Comparison of ENCODE assay signal across 8 cellular contexts in the genomic region with DNA sequence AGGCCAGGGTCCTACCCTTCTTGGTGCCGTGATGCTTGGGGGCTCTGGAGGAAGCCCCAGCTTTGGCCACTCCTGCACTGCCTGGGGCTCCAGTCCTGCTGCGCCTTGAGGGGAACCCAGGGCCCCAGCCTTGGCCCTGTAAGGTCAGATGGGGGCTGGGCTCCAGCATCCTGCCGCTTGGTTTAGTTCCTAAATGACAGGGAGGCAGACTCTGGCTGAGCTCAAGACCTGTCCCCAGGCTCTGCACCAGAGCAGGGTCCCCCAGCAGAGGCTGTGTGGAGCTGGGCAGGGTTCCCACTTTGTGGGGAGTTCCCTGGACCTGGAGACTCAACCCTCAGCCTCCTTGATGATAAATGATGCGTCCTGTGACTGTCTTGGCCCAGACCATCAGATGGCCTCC.
DNase-seq lines count a peak whose midpoint lies in the region; ATAC-seq and TF ChIP-seq lines count a peak whose summit lies in the region.
"Not testable (repeated sequence)": the region's sequence is repeated elsewhere in the genome, so short reads cannot be mapped to it uniquely, and the experiment has no call there.

No MANE protein-coding gene starts in this region.

- H2AFZ ChIP-seq in OCI-LY3 (ENCODE audit: low read depth, low read length) = not testable (repeated sequence)

- H3K9ac ChIP-seq in OCI-LY3 (ENCODE audit: low read length) = peak overlapping the region; percentile 99

- intact Hi-C loops in Right ventricle myocardium superior (cut with DNase I); right cardiac atrium (cut with DNase I); sciatic nerve (cut with DNase I); upper lobe of right lung (cut with DNase I): not testable (repeated sequence)

- CTCF ChIA-PET in activated CD8-positive, alpha-beta memory T cell treated with anti-CD3 and anti-CD28 coated beads, Interleukin-2, amount 10 ng/mL, durations not matched to agents 7 days and 5 days (lab: Charles Lee) = not testable (repeated sequence)

- H3K36me3 Mint-ChIP-seq in activated CD8-positive, alpha-beta memory T cell treated with anti-CD3 and anti-CD28 coated beads, Interleukin-2, amount 10 ng/mL, durations not matched to agents 7 days and 5 days = not testable (repeated sequence)
- peaks cover 21% of the 10 kb centered on the region for H3K36me3 Mint-ChIP-seq in memory B cell

- H3K79me2 ChIP-seq in OCI-LY3 (ENCODE audit: low read length) = peaks cover 75% of the 10 kb centered on the region

- peaks cover 34% of the 10 kb centered on the region for H4K20me1 ChIP-seq in OCI-LY3 (ENCODE audit: insufficient read depth, low read length)

- H3K27ac ChIP-seq in OCI-LY3 (ENCODE audit: low read length) = peak overlapping the region; percentile 91
- not testable (repeated sequence) for H3K27ac ChIP-seq in right cardiac atrium (ENCODE audit: low read length); upper lobe of right lung

- not testable (repeated sequence) for H3K4me1 Mint-ChIP-seq in activated CD8-positive, alpha-beta memory T cell treated with anti-CD3 and anti-CD28 coated beads, Interleukin-2, amount 10 ng/mL, durations not matched to agents 7 days and 5 days; memory B cell

- peak; percentile 23 for ATAC-seq in activated CD8-positive, alpha-beta memory T cell treated with anti-CD3 and anti-CD28 coated beads, Interleukin-2, amount 10 ng/mL, durations not matched to agents 7 days and 5 days
- not testable (repeated sequence) for ATAC-seq in Right ventricle myocardium superior (ENCODE audit: poor library complexity); right cardiac atrium; memory B cell (ENCODE audit: low read depth); sciatic nerve; upper lobe of right lung

- H3K27ac Mint-ChIP-seq in activated CD8-positive, alpha-beta memory T cell treated with anti-CD3 and anti-CD28 coated beads, Interleukin-2, amount 10 ng/mL, durations not matched to agents 7 days and 5 days; memory B cell: not testable (repeated sequence)

- WGBS in right cardiac atrium = 65% methylated on average over 4 of the region's 4 CpGs

- peaks cover 16% of the 10 kb centered on the region for H3K4me1 ChIP-seq in OCI-LY3 (ENCODE audit: low read length)
- H3K4me1 ChIP-seq in right cardiac atrium (ENCODE audit: control insufficient read depth, insufficient read depth, low read length); upper lobe of right lung: not testable (repeated sequence)

- not testable (repeated sequence) for TF ChIP-seq CTCF in GM12864 (IDR thresholded peaks at IDR 0.05; ENCODE audit: low read depth, low read length, missing control alignments); OCI-LY3 (IDR thresholded peaks at IDR 0.05; ENCODE audit: low read depth, low read length); upper lobe of right lung (IDR thresholded peaks at IDR 0.05)

- H3K4me3 Mint-ChIP-seq in activated CD8-positive, alpha-beta memory T cell treated with anti-CD3 and anti-CD28 coated beads, Interleukin-2, amount 10 ng/mL, durations not matched to agents 7 days and 5 days = not testable (repeated sequence)
- H3K4me3 Mint-ChIP-seq in memory B cell = peak overlapping the region; percentile 39

- not testable (repeated sequence) for H3K9me3 Mint-ChIP-seq in activated CD8-positive, alpha-beta memory T cell treated with anti-CD3 and anti-CD28 coated beads, Interleukin-2, amount 10 ng/mL, durations not matched to agents 7 days and 5 days (ENCODE audit: low read depth); memory B cell

- peak overlapping the region; percentile 84 for H3K4me2 ChIP-seq in OCI-LY3 (ENCODE audit: low read length)

- H3K27me3 Mint-ChIP-seq in activated CD8-positive, alpha-beta memory T cell treated with anti-CD3 and anti-CD28 coated beads, Interleukin-2, amount 10 ng/mL, durations not matched to agents 7 days and 5 days; memory B cell: not testable (repeated sequence)

- H3K9me3 ChIP-seq in OCI-LY3 (ENCODE audit: insufficient read depth, low read length); right cardiac atrium (ENCODE audit: control insufficient read depth, low read length); upper lobe of right lung: not testable (repeated sequence)

- not testable (repeated sequence) for H3K27me3 ChIP-seq in OCI-LY3 (ENCODE audit: low read depth, low read length); right cardiac atrium (ENCODE audit: control insufficient read depth, insufficient read depth); upper lobe of right lung

- H3K4me3 ChIP-seq in GM12864 (ENCODE audit: low read depth, low read length) = peak overlapping the region; percentile 3
- H3K4me3 ChIP-seq in OCI-LY3 (ENCODE audit: low read length) = peak overlapping the region; percentile 95
- H3K4me3 ChIP-seq in right cardiac atrium (ENCODE audit: low read length); upper lobe of right lung: not testable (repeated sequence)

- peaks cover 27% of the 10 kb centered on the region for H3K36me3 ChIP-seq in OCI-LY3 (replicated peaks; ENCODE audit: low read depth, low read length)
- H3K36me3 ChIP-seq in upper lobe of right lung = not testable (repeated sequence)

- not testable (repeated sequence) for DNase-seq in GM12864 (ENCODE audit: low read depth); activated CD8-positive, alpha-beta memory T cell treated with anti-CD3 and anti-CD28 coated beads, Interleukin-2, amount 10 ng/mL, durations not matched to agents 7 days and 5 days; memory B cell (ENCODE audit: low spot score in 2 of 2)
- peak; percentile 22 for DNase-seq in Right ventricle myocardium superior
- peak in 2 of 3 donors; percentile 11 to 30 for DNase-seq in right cardiac atrium
- peak; percentile 18 for DNase-seq in sciatic nerve (ENCODE audit: low spot score)
- DNase-seq in upper lobe of right lung = peak; percentile 32
